ENCODE assay signal across 8 cellular contexts in genomic region chr5:115543365-115543700, GRCh38. TPM values are rescaled to one million over a fixed set of nuclear protein-coding genes. Genes with fewer than 3 reads are reported as not detected.
A peak's percentile ranks its signal among the peaks of the same experiment; 100 is the strongest.
DNase-seq lines count a peak whose midpoint lies in the region; ATAC-seq and TF ChIP-seq lines count a peak whose summit lies in the region.

No MANE protein-coding gene starts in this region.

- ATAC-seq in SK-N-SH treated with all-trans-retinoic acid at 6 μM for 48 hours (no peak), HG02970 (IDR thresholded peaks at IDR 0.05; ENCODE audit: low FRiP score, unreplicated experiment) (no peak)

- DNase-seq in SK-N-SH (no peak), kidney epithelial cell (ENCODE audit: low read depth) (no peak), superior temporal gyrus (ENCODE audit: extremely low spot score) (peak; percentile 47), NCI-H2227 (lab: John Stamatoyannopoulos, UW; ENCODE audit: unreplicated experiment) (no peak), NCI-H2081 treated with DMSO at 0.1 percent for 48 hours (lab: John Stamatoyannopoulos, UW) (no peak)

- H3K4me2 ChIP-seq in SK-N-SH, result peak overlapping the region; percentile 87

- TF ChIP-seq CTCF in SK-N-SH (IDR thresholded peaks at IDR 0.05), result no peak
- no peak for TF ChIP-seq CTCF in kidney epithelial cell (IDR thresholded peaks at IDR 0.05; ENCODE audit: insufficient read depth, low read length, poor library complexity, severe bottlenecking)

- H3K4me3 ChIP-seq in SK-N-SH (ENCODE audit: low read depth in 2 of 2, low read length in 1 of 2) (peak overlapping the region; percentile 89 to 97), kidney epithelial cell (ENCODE audit: low read depth, low read length) (peak overlapping the region; percentile 74)

- H3K27me3 ChIP-seq in SK-N-SH (ENCODE audit: insufficient read depth) (no peaks in the 10 kb centered on the region), kidney epithelial cell (ENCODE audit: control insufficient read depth, insufficient read depth, low read length) (no peaks in the 10 kb centered on the region)

- peaks cover 61% of the 10 kb centered on the region for H3K79me2 ChIP-seq in SK-N-SH (ENCODE audit: insufficient read depth)

- H3K27me3 Mint-ChIP-seq in activated naive CD8-positive, alpha-beta T cell, result no peaks in the 10 kb centered on the region

- H3K36me3 ChIP-seq in SK-N-SH (replicated peaks in 1 of 2; ENCODE audit: control insufficient read depth in 1 of 2, insufficient read depth in 2 of 2, low read length in 1 of 2), result peaks cover 40 to 42% of the 10 kb centered on the region in 2 experiments
- no peaks in the 10 kb centered on the region for H3K36me3 ChIP-seq in kidney epithelial cell (ENCODE audit: control insufficient read depth, insufficient read depth, low read length)

- peak overlapping the region; percentile 95 to 96 for H3K27ac ChIP-seq in SK-N-SH (ENCODE audit: low read depth in 2 of 2, low read length in 1 of 2)

- peak overlapping the region; percentile 99 for H3K9ac ChIP-seq in SK-N-SH

- H3K9me3 Mint-ChIP-seq in activated naive CD8-positive, alpha-beta T cell (ENCODE audit: low read depth), result no peaks in the 10 kb centered on the region

- POLR2A ChIA-PET in SK-N-SH (lab: Yijun Ruan, JAX), result interaction anchor here (0.6 to 0.7 kb wide), 2 partner anchors 102 to 233 kb away, joined by 3 read pairs; no protein-coding TSS in a partner anchor

- peaks cover 59% of the 10 kb centered on the region for H3K4me1 Mint-ChIP-seq in activated naive CD8-positive, alpha-beta T cell (ENCODE audit: low read depth)

- WGBS in SK-N-SH (ENCODE audit: low lambda C conversion rate), result 13% methylated on average over 7 of the region's 8 CpGs

- H3K9me2 ChIP-seq in SK-N-SH, result no peaks in the 10 kb centered on the region

- no peak overlapping the region for H2AFZ ChIP-seq in SK-N-SH (ENCODE audit: low read depth)

- CTCF ChIA-PET in SK-N-SH (lab: Yijun Ruan, JAX), result interaction anchor here (0.6 to 3.5 kb wide), 5 partner anchors 29 to 247 kb away, joined by 3 to 9 read pairs (median 3); no protein-coding TSS in a partner anchor

- peaks cover 23% of the 10 kb centered on the region for H3K36me3 Mint-ChIP-seq in activated naive CD8-positive, alpha-beta T cell

- H3F3A ChIP-seq in SK-N-SH (replicated peaks; ENCODE audit: insufficient read depth), result no peaks in the 10 kb centered on the region

- peaks cover 0 to 11% of the 10 kb centered on the region in 2 experiments; a peak in 2 of 4 replicates for H3K4me1 ChIP-seq in SK-N-SH (ENCODE audit: control insufficient read depth in 1 of 2, insufficient read depth in 2 of 2, low read depth in 1 of 2, low read length in 1 of 2)

- H3K27ac Mint-ChIP-seq in activated naive CD8-positive, alpha-beta T cell, result peak overlapping the region; percentile 95

- no peak for TF ChIP-seq EP300 in SK-N-SH (IDR thresholded peaks at IDR 0.05; ENCODE audit: borderline replicate concordance in 1 of 2, low read depth in 1 of 2, low read length in 1 of 2)

- H3K4me3 Mint-ChIP-seq in activated naive CD8-positive, alpha-beta T cell, result peak overlapping the region; percentile 97

- H3K9me3 ChIP-seq in SK-N-SH, result peaks cover 10% of the 10 kb centered on the region

- TF ChIP-seq RAD21 in SK-N-SH (IDR thresholded peaks at IDR 0.05; ENCODE audit: low read length), result no peak

- peaks cover 55% of the 10 kb centered on the region for H4K20me1 ChIP-seq in SK-N-SH (ENCODE audit: insufficient read depth)

TF ChIP-seq in SK-N-SH, 30 proteins besides CTCF, POLR2A, EP300 and RAD21 (continues in another document):
- TF ChIP-seq USF1 (IDR thresholded peaks at IDR 0.05; ENCODE audit: borderline replicate concordance, low read depth) (no peak), RFX5 (IDR thresholded peaks at IDR 0.05; ENCODE audit: low read length) (no peak), NFIC (IDR thresholded peaks at IDR 0.05; ENCODE audit: borderline replicate concordance) (no peak), NRF1 (IDR thresholded peaks at IDR 0.05; ENCODE audit: low read depth, low read length) (no peak), TAF1 (IDR thresholded peaks at IDR 0.05; ENCODE audit: borderline replicate concordance, low read depth, low read length) (no peak), USF2 (IDR thresholded peaks at IDR 0.05; ENCODE audit: borderline replicate concordance, low read depth, low read length) (no peak), POLR2AphosphoS5 (IDR thresholded peaks at IDR 0.05; ENCODE audit: low read depth, low read length) (no peak), TCF12 (IDR thresholded peaks at IDR 0.05) (no peak)
- TF ChIP-seq, protein P1, sequence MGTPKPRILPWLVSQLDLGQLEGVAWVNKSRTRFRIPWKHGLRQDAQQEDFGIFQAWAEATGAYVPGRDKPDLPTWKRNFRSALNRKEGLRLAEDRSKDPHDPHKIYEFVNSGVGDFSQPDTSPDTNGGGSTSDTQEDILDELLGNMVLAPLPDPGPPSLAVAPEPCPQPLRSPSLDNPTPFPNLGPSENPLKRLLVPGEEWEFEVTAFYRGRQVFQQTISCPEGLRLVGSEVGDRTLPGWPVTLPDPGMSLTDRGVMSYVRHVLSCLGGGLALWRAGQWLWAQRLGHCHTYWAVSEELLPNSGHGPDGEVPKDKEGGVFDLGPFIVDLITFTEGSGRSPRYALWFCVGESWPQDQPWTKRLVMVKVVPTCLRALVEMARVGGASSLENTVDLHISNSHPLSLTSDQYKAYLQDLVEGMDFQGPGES (IDR thresholded peaks at IDR 0.05; ENCODE audit: low read depth, low read length), result no peak
- TF ChIP-seq, protein P2, sequence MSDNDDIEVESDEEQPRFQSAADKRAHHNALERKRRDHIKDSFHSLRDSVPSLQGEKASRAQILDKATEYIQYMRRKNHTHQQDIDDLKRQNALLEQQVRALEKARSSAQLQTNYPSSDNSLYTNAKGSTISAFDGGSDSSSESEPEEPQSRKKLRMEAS (IDR thresholded peaks at IDR 0.05; ENCODE audit: low read depth), result no peak

TF ChIP-seq in SK-N-SH treated with all-trans-retinoic acid at 6 μM for 48 hours, 23 proteins besides CTCF, POLR2A, EP300 and RAD21 (continues in another document):
- no peak for TF ChIP-seq ESRRG (CRISPR knock-in tag; IDR thresholded peaks at IDR 0.05)
- no peak for TF ChIP-seq ZFP3 (CRISPR knock-in tag; IDR thresholded peaks at IDR 0.05)
- TF ChIP-seq SNAI2 (CRISPR knock-in tag; IDR thresholded peaks at IDR 0.05), result no peak
- no peak for TF ChIP-seq ZNF565 (CRISPR knock-in tag; conservative IDR thresholded peaks at IDR 0.05; ENCODE audit: low read depth)
- TF ChIP-seq GLIS3 (CRISPR knock-in tag; IDR thresholded peaks at IDR 0.05), result no peak
- no peak for TF ChIP-seq TOX (CRISPR knock-in tag; IDR thresholded peaks at IDR 0.05; ENCODE audit: borderline replicate concordance)
- no peak for TF ChIP-seq ZNF8 (CRISPR knock-in tag; IDR thresholded peaks at IDR 0.05)
- no peak for TF ChIP-seq ZFP30 (CRISPR knock-in tag; IDR thresholded peaks at IDR 0.05)
- TF ChIP-seq ZNF70 (CRISPR knock-in tag; IDR thresholded peaks at IDR 0.05), result no peak
- TF ChIP-seq, protein P3, sequence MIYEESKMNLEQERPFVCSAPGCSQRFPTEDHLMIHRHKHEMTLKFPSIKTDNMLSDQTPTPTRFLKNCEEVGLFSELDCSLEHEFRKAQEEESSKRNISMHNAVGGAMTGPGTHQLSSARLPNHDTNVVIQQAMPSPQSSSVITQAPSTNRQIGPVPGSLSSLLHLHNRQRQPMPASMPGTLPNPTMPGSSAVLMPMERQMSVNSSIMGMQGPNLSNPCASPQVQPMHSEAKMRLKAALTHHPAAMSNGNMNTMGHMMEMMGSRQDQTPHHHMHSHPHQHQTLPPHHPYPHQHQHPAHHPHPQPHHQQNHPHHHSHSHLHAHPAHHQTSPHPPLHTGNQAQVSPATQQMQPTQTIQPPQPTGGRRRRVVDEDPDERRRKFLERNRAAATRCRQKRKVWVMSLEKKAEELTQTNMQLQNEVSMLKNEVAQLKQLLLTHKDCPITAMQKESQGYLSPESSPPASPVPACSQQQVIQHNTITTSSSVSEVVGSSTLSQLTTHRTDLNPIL (CRISPR knock-in tag; IDR thresholded peaks at IDR 0.05; ENCODE audit: low read depth), result no peak
- TF ChIP-seq TCF4 (CRISPR knock-in tag; IDR thresholded peaks at IDR 0.05; ENCODE audit: borderline replicate concordance), result no peak
- TF ChIP-seq, protein P4, sequence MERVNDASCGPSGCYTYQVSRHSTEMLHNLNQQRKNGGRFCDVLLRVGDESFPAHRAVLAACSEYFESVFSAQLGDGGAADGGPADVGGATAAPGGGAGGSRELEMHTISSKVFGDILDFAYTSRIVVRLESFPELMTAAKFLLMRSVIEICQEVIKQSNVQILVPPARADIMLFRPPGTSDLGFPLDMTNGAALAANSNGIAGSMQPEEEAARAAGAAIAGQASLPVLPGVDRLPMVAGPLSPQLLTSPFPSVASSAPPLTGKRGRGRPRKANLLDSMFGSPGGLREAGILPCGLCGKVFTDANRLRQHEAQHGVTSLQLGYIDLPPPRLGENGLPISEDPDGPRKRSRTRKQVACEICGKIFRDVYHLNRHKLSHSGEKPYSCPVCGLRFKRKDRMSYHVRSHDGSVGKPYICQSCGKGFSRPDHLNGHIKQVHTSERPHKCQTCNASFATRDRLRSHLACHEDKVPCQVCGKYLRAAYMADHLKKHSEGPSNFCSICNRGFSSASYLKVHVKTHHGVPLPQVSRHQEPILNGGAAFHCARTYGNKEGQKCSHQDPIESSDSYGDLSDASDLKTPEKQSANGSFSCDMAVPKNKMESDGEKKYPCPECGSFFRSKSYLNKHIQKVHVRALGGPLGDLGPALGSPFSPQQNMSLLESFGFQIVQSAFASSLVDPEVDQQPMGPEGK (CRISPR knock-in tag; IDR thresholded peaks at IDR 0.05; ENCODE audit: borderline replicate concordance), result no peak
- TF ChIP-seq BACH2 (CRISPR knock-in tag; IDR thresholded peaks at IDR 0.05; ENCODE audit: borderline replicate concordance), result no peak
- TF ChIP-seq CSDC2 (CRISPR knock-in tag; IDR thresholded peaks at IDR 0.05), result no peak
- no peak for TF ChIP-seq OSR1 (CRISPR knock-in tag; IDR thresholded peaks at IDR 0.05)

RNA-seq across cellular contexts. Expression of gene FEM1C, which starts 1.2 kb away (rescaled TPM):
- polyA plus RNA-seq in SK-N-SH (2012; rRNA removed), result 2.8 and 3.9 TPM in 2 replicates
- 3.6 and 4.3 TPM in 2 replicates for polyA plus RNA-seq in SK-N-SH (2012; cell fraction: cytosol; rRNA removed)
- polyA plus RNA-seq in SK-N-SH (2012; cell fraction: nucleus; rRNA removed), result 2.9 and 6.4 TPM in 2 replicates
- total RNA-seq in kidney epithelial cell, result 15.9 and 18.9 TPM in 2 replicates

RNA-seq across cellular contexts. Expression of gene TICAM2, which starts 58.9 kb away (rescaled TPM):
- not detected in 2 replicates for polyA plus RNA-seq in SK-N-SH (2012; rRNA removed)
- polyA plus RNA-seq in SK-N-SH (2012; cell fraction: cytosol; rRNA removed), result 0.01 TPM in 2 replicates
- polyA plus RNA-seq in SK-N-SH (2012; cell fraction: nucleus; rRNA removed), result not detected in 2 replicates
- total RNA-seq in kidney epithelial cell, result 0.55 and 2.3 TPM in 2 replicates
